Comparison of ENCODE assay signal across 10 cellular contexts in genomic region chr19:10412257-10412977, GRCh38. TPM values are rescaled to one million over a fixed set of nuclear protein-coding genes. Genes with fewer than 3 reads are reported as not detected.
A peak's percentile ranks its signal among the peaks of the same experiment; 100 is the strongest.
DNase-seq lines count a peak whose midpoint lies in the region; ATAC-seq and TF ChIP-seq lines count a peak whose summit lies in the region.
"Had no signal": no experiment of that assay in that cellular context is flagged by ENCODE, and none has a peak within 500 bp of the region (broad histone marks: within the 10 kb centered on the region; RNA-seq: fewer than 3 reads in every experiment).

No MANE protein-coding gene starts in this region.

- peak; percentile 51 for ATAC-seq in GM21447 (IDR thresholded peaks at IDR 0.05; ENCODE audit: unreplicated experiment)
- ATAC-seq in HG03565 (IDR thresholded peaks at IDR 0.05; ENCODE audit: unreplicated experiment) = peak; percentile 52
- peak; percentile 37 for ATAC-seq in central memory CD8-positive, alpha-beta T cell (replicated peaks; ENCODE audit: extremely low read depth, poor library complexity, severe bottlenecking)

- H3K4me1 Mint-ChIP-seq in central memory CD8-positive, alpha-beta T cell = peaks cover 51% of the 10 kb centered on the region

- peaks cover 10% of the 10 kb centered on the region for H3K27me3 Mint-ChIP-seq in central memory CD8-positive, alpha-beta T cell

- H3K4me3 Mint-ChIP-seq in central memory CD8-positive, alpha-beta T cell = peak overlapping the region; percentile 31

- H3K36me3 Mint-ChIP-seq in central memory CD8-positive, alpha-beta T cell (ENCODE audit: insufficient read depth) = peaks cover 8% of the 10 kb centered on the region

- peaks cover 2 to 7% of the 10 kb centered on the region in 2 donors for H3K27me3 ChIP-seq in breast epithelium

- no peaks in the 10 kb centered on the region for H3K9me3 ChIP-seq in breast epithelium

- DNase-seq in central memory CD8-positive, alpha-beta T cell (ENCODE audit: low spot score in 2 of 2) = no peak
- DNase-seq in breast epithelium (ENCODE audit: low spot score in 2 of 2) (no peak), amniotic stem cell (lab: John Stamatoyannopoulos, UW) (no peak), superior temporal gyrus (ENCODE audit: extremely low spot score) (no peak), coronary artery (ENCODE audit: low spot score) (no peak)
- DNase-seq: tibial artery had no signal

- TF ChIP-seq CTCF in breast epithelium (IDR thresholded peaks at IDR 0.05) = no peak
- no peak for TF ChIP-seq CTCF in coronary artery (IDR thresholded peaks at IDR 0.05)

- no peaks in the 10 kb centered on the region for H3K4me1 ChIP-seq in breast epithelium

- H3K4me3 ChIP-seq in breast epithelium (no peak overlapping the region), coronary artery (no peak overlapping the region)
- H3K4me3 ChIP-seq: esophagus muscularis mucosa, tibial artery had no signal

- peak overlapping the region; percentile 61 for H3K27ac Mint-ChIP-seq in central memory CD8-positive, alpha-beta T cell (ENCODE audit: low read depth)

- H3K36me3 ChIP-seq in breast epithelium = no peaks in the 10 kb centered on the region
- H3K36me3 ChIP-seq: esophagus muscularis mucosa, tibial artery had no signal

- TF ChIP-seq POLR2A in GM15510 (IDR thresholded peaks at IDR 0.05; ENCODE audit: borderline replicate concordance, extremely low read depth, insufficient read length) (peak; percentile 28), breast epithelium (IDR thresholded peaks at IDR 0.05) (no peak)

- no peaks in the 10 kb centered on the region for H3K9me3 Mint-ChIP-seq in central memory CD8-positive, alpha-beta T cell

- intact Hi-C loops in breast epithelium (cut with DNase I; ENCODE audit: low total_unique reads) = no loop called here

- H3K27ac ChIP-seq in breast epithelium (no peak overlapping the region), coronary artery (no peak overlapping the region)
- H3K27ac ChIP-seq: esophagus muscularis mucosa, tibial artery had no signal

RNA-seq across cellular contexts. Expression of gene PDE4A, which starts 7.9 kb away (rescaled TPM):
- total RNA-seq in breast epithelium = 10 to 100 TPM in 2 of 3 donors, 1 to 10 TPM in 1; 5.6 to 20.3 (median 12.1) TPM

RNA-seq across cellular contexts. Expression of gene CDC37, which starts 9.1 kb away (rescaled TPM):
- 100 to 1,000 TPM; 141 to 213 (median 172) TPM for total RNA-seq in breast epithelium

RNA-seq across cellular contexts. Expression of gene TYK2, which starts 32.0 kb away (rescaled TPM):
- total RNA-seq in breast epithelium = 100 to 1,000 TPM in 2 of 3 donors, 10 to 100 TPM in 1; 61.6 to 109 (median 104) TPM
